8 cellular contexts compared by ENCODE assay signal in genomic region chr2:241859436-241860183, GRCh38. TPM values are rescaled to one million over a fixed set of nuclear protein-coding genes. Genes with fewer than 3 reads are reported as not detected.
DNase-seq lines count a peak whose midpoint lies in the region; ATAC-seq and TF ChIP-seq lines count a peak whose summit lies in the region.

No MANE protein-coding gene starts in this region.

- DNase-seq in activated CD8-positive, alpha-beta memory T cell treated with anti-CD3 and anti-CD28 coated beads for 1 hour (ENCODE audit: extremely low read depth in 1 of 2, low read depth in 1 of 2) = peak; percentile 41 to 62
- DNase-seq in fibroblast of lung (ENCODE audit: low read depth in 2 of 2) = peak in 1 of 2 donors; percentile 48
- DNase-seq in posterior vena cava (ENCODE audit: low spot score) = peak; percentile 95
- no peak for DNase-seq in amniotic stem cell (lab: John Stamatoyannopoulos, UW)
- no peak for DNase-seq in G401 (ENCODE audit: low spot score)
- no peak for DNase-seq in NCI-H748 treated with DMSO at 0.1 percent for 48 hours (lab: John Stamatoyannopoulos, UW)

- H3K4me2 ChIP-seq in fibroblast of lung (ENCODE audit: extremely low read depth, insufficient read depth, low read length) = peak overlapping the region; percentile 4

- ATAC-seq in GM18511 (IDR thresholded peaks at IDR 0.05; ENCODE audit: unreplicated experiment) (peak; percentile 53), HG03103 (IDR thresholded peaks at IDR 0.05; ENCODE audit: low read depth, unreplicated experiment) (peak; percentile 35)

- no peaks in the 10 kb centered on the region for H3K9me3 ChIP-seq in fibroblast of lung (ENCODE audit: control insufficient read depth, insufficient read depth, low read depth, low read length)

- H3K4me1 ChIP-seq in fibroblast of lung (ENCODE audit: control insufficient read depth, extremely low read depth, insufficient read depth, low read length) = peaks cover 2% of the 10 kb centered on the region

- H3K27me3 ChIP-seq in fibroblast of lung (ENCODE audit: control insufficient read depth, insufficient read depth, low read length) = no peaks in the 10 kb centered on the region

- no peaks in the 10 kb centered on the region for H3K36me3 ChIP-seq in fibroblast of lung (ENCODE audit: control insufficient read depth, insufficient read depth, low read length)

- intact Hi-C loops in posterior vena cava (cut with DNase I) = no loop called here

- H3K9ac ChIP-seq in fibroblast of lung (ENCODE audit: insufficient read depth, low read length) = peak overlapping the region; percentile 20

- peak overlapping the region in 3 of 4 experiments; percentile 1 to 32 (median 7) for H3K4me3 ChIP-seq in fibroblast of lung (replicated peaks in 1 of 4; ENCODE audit: control extremely low read depth in 1 of 4, insufficient read depth in 1 of 4, low read depth in 3 of 4, low read length in 4 of 4)

- H2AFZ ChIP-seq in fibroblast of lung (ENCODE audit: low read length) = peak overlapping the region; percentile 25

- in situ Hi-C loops in G401 (cut with HindIII; ENCODE audit: low sequenced_read_pairs) = no loop called here

- no peaks in the 10 kb centered on the region for H4K20me1 ChIP-seq in fibroblast of lung (ENCODE audit: control insufficient read depth, extremely low read depth, insufficient read depth, low read length)

- no peak overlapping the region for H3K27ac ChIP-seq in fibroblast of lung (ENCODE audit: insufficient read depth, low read length)

- H3K79me2 ChIP-seq in fibroblast of lung (ENCODE audit: control insufficient read depth, insufficient read depth, low read length) = no peaks in the 10 kb centered on the region

- TF ChIP-seq CTCF in fibroblast of lung (conservative IDR thresholded peaks at IDR 0.05 in 1 of 2, IDR thresholded peaks at IDR 0.05 in 1 of 2; ENCODE audit: low read depth in 1 of 2, low read length in 2 of 2) = peak; percentile 27 to 31

RNA-seq across cellular contexts. Expression of gene PDCD1, which starts 0.9 kb away (rescaled TPM):
- total RNA-seq in fibroblast of lung (not detected in 2 replicates), posterior vena cava (under 1 TPM in 1 of 2 donors, not detected in 1; 0.38 TPM)
- polyA plus RNA-seq in fibroblast of lung = not detected in 2 replicates
- polyA plus RNA-seq in fibroblast of lung (2012) = not detected in 2 replicates
- polyA minus RNA-seq in fibroblast of lung (ENCODE audit: low replicate concordance) = not detected in 2 replicates
- 0.62 TPM in 1 of 2 replicates, not detected in the other for total RNA-seq in G401 (2014; rRNA removed; shearing (Covaris generic))

RNA-seq across cellular contexts. Expression of gene RTP5, which starts 9.9 kb away (rescaled TPM):
- not detected in 2 replicates for total RNA-seq in fibroblast of lung
- polyA plus RNA-seq in fibroblast of lung = not detected in 2 replicates
- polyA plus RNA-seq in fibroblast of lung (2012) = not detected in 2 replicates
- polyA minus RNA-seq in fibroblast of lung (ENCODE audit: low replicate concordance) = not detected in 2 replicates
- total RNA-seq in posterior vena cava = under 1 TPM in 1 of 2 donors, not detected in 1; 0.10 TPM
- total RNA-seq in G401 (2014; rRNA removed; shearing (Covaris generic)) = not detected in 2 replicates

RNA-seq across cellular contexts. Expression of gene NEU4, which starts 50.6 kb away (rescaled TPM):
- total RNA-seq in fibroblast of lung = under 0.01 TPM in 1 of 2 replicates, not detected in the other
- polyA plus RNA-seq in fibroblast of lung = not detected in 2 replicates
- polyA plus RNA-seq in fibroblast of lung (2012) = not detected in 2 replicates
- polyA minus RNA-seq in fibroblast of lung (ENCODE audit: low replicate concordance) = not detected in 2 replicates
- total RNA-seq in posterior vena cava = under 1 TPM in 1 of 2 donors, not detected in 1; 0.38 TPM
- not detected in 2 replicates for total RNA-seq in G401 (2014; rRNA removed; shearing (Covaris generic))

Comparison
In these comparisons a context has a peak if more than half of its experiments do, and no peak if none do; other contexts are left out.
1. DNase-seq: peak in activated CD8-positive, alpha-beta memory T cell treated with anti-CD3 and anti-CD28 coated beads for 1 hour (2 of 2) and posterior vena cava (single experiment); none in amniotic stem cell (single experiment), G401 (single experiment) and NCI-H748 treated with DMSO at 0.1 percent for 48 hours (single experiment).